Comparison of ENCODE assay signal across 11 cellular contexts in genomic region chr19:13887529-13887928, GRCh38. TPM values are rescaled to one million over a fixed set of nuclear protein-coding genes. Genes with fewer than 3 reads are reported as not detected.
DNase-seq lines count a peak whose midpoint lies in the region; ATAC-seq and TF ChIP-seq lines count a peak whose summit lies in the region.
"Had no signal": no experiment of that assay in that cellular context is flagged by ENCODE, and none has a peak within 500 bp of the region (broad histone marks: within the 10 kb centered on the region; RNA-seq: fewer than 3 reads in every experiment).

No MANE protein-coding gene starts in this region.

- H3K9me2 ChIP-seq in Karpas-422 (replicated peaks; ENCODE audit: insufficient read depth, low read length): no peaks in the 10 kb centered on the region
- no peaks in the 10 kb centered on the region for H3K9me2 ChIP-seq in SK-N-SH

- no peaks in the 10 kb centered on the region for H3K36me3 Mint-ChIP-seq in WTC11
- no peaks in the 10 kb centered on the region for H3K36me3 Mint-ChIP-seq in stimulated activated naive B cell treated with anti-CD40 and anti-IgM and Interleukin-4, amounts not matched to agents 10 μg/mL and 1 μg/mL and 100 μg/mL, for 72 hours

- no peak overlapping the region for H3K27ac ChIP-seq in Karpas-422 (ENCODE audit: low read length)
- peak overlapping the region; percentile 72 to 97 for H3K27ac ChIP-seq in breast epithelium
- H3K27ac ChIP-seq in osteoblast (ENCODE audit: low read depth, low read length): no peak overlapping the region
- no peak overlapping the region for H3K27ac ChIP-seq in SK-N-SH (ENCODE audit: low read depth in 2 of 2, low read length in 1 of 2)

- H2AFZ ChIP-seq in Karpas-422 (ENCODE audit: low read length) (no peak overlapping the region), osteoblast (ENCODE audit: low read length) (peak overlapping the region; percentile 46), SK-N-SH (ENCODE audit: low read depth) (no peak overlapping the region)
- H2AFZ ChIP-seq: GM23338 had no signal

- H3K4me1 Mint-ChIP-seq in WTC11: 0 out of 2 replicates have a peak, but pooled peaks cover 4% of the 10 kb centered on the region
- H3K4me1 Mint-ChIP-seq in stimulated activated naive B cell treated with anti-CD40 and anti-IgM and Interleukin-4, amounts not matched to agents 10 μg/mL and 1 μg/mL and 100 μg/mL, for 72 hours: peaks cover 5 to 7% of the 10 kb centered on the region in 2 donors

- H3K4me1 ChIP-seq in Karpas-422 (ENCODE audit: low read length) (peaks cover 7% of the 10 kb centered on the region), breast epithelium (peaks cover 3 to 20% of the 10 kb centered on the region in 2 donors), osteoblast (ENCODE audit: insufficient read depth, low read length) (peaks cover 7% of the 10 kb centered on the region), SK-N-SH (ENCODE audit: control insufficient read depth in 1 of 2, insufficient read depth in 2 of 2, low read depth in 1 of 2, low read length in 1 of 2) (peaks cover 0 to 5% of the 10 kb centered on the region in 2 experiments; a peak in 1 of 4 replicates)

- H3K4me3 Mint-ChIP-seq in WTC11: no peak overlapping the region
- no peak overlapping the region for H3K4me3 Mint-ChIP-seq in stimulated activated naive B cell treated with anti-CD40 and anti-IgM and Interleukin-4, amounts not matched to agents 10 μg/mL and 1 μg/mL and 100 μg/mL, for 72 hours
- H3K4me3 Mint-ChIP-seq: GM23338, nephron had no signal

- no peaks in the 10 kb centered on the region for H3F3A ChIP-seq in SK-N-SH (replicated peaks; ENCODE audit: insufficient read depth)

- TF ChIP-seq POLR2A in breast epithelium (IDR thresholded peaks at IDR 0.05): no peak

- no peaks in the 10 kb centered on the region for H3K27me3 Mint-ChIP-seq in WTC11 (ENCODE audit: low read depth)
- peaks cover 0 to 5% of the 10 kb centered on the region in 2 donors for H3K27me3 Mint-ChIP-seq in stimulated activated naive B cell treated with anti-CD40 and anti-IgM and Interleukin-4, amounts not matched to agents 10 μg/mL and 1 μg/mL and 100 μg/mL, for 72 hours

- CTCF ChIA-PET in WTC11 (lab: Charles Lee): interaction anchor here (0.7 to 2.6 kb wide), 4 partner anchors 11 to 476 kb away, joined by 3 to 12 read pairs (median 4); partner anchors contain the start of gene DCAF15
- CTCF ChIA-PET in SK-N-SH (lab: Yijun Ruan, JAX): interaction anchor here (1.0 to 2.4 kb wide), 3 partner anchors 143 to 186 kb away, joined by 3 to 9 read pairs (median 4); no protein-coding TSS in a partner anchor

- WGBS in SK-N-SH (ENCODE audit: low lambda C conversion rate): 84% methylated on average over 5 of the region's 5 CpGs

- no peak for TF ChIP-seq RAD21 in SK-N-SH (IDR thresholded peaks at IDR 0.05; ENCODE audit: low read length)

- H3K36me3 ChIP-seq in Karpas-422 (ENCODE audit: insufficient read depth, low read length) (no peaks in the 10 kb centered on the region), breast epithelium (no peaks in the 10 kb centered on the region), osteoblast (ENCODE audit: insufficient read depth, low read length) (no peaks in the 10 kb centered on the region), SK-N-SH (replicated peaks in 1 of 2; ENCODE audit: control insufficient read depth in 1 of 2, insufficient read depth in 2 of 2, low read length in 1 of 2) (no peaks in the 10 kb centered on the region)

- peak; percentile 51 for DNase-seq in Karpas-422
- DNase-seq in breast epithelium (ENCODE audit: low spot score in 2 of 2): no peak
- DNase-seq in osteoblast (ENCODE audit: insufficient read length, low spot score, missing footprints): peak; percentile 93
- no peak for DNase-seq in WTC11 (ENCODE audit: low spot score)
- DNase-seq in SK-N-SH: no peak
- DNase-seq in stimulated activated naive B cell treated with anti-CD40 and anti-IgM and Interleukin-4, amounts not matched to agents 10 μg/mL and 1 μg/mL and 100 μg/mL, for 72 hours: no peak
- DNase-seq: cortex of kidney, DMS79, MM.1S had no signal

- H4K20me1 ChIP-seq in Karpas-422 (ENCODE audit: insufficient read depth, low read depth, low read length) (no peaks in the 10 kb centered on the region), osteoblast (ENCODE audit: insufficient read depth, low read length) (no peaks in the 10 kb centered on the region), SK-N-SH (ENCODE audit: insufficient read depth) (no peaks in the 10 kb centered on the region)

- H3K4me3 ChIP-seq in Karpas-422 (ENCODE audit: low read length): no peak overlapping the region
- no peak overlapping the region for H3K4me3 ChIP-seq in breast epithelium
- no peak overlapping the region for H3K4me3 ChIP-seq in osteoblast (ENCODE audit: insufficient read depth, low read length)
- no peak overlapping the region for H3K4me3 ChIP-seq in SK-N-SH (ENCODE audit: low read depth in 2 of 2, low read length in 1 of 2)
- H3K4me3 ChIP-seq: GM23338 had no signal

- no peak for TF ChIP-seq EP300 in SK-N-SH (IDR thresholded peaks at IDR 0.05; ENCODE audit: borderline replicate concordance in 1 of 2, low read depth in 1 of 2, low read length in 1 of 2)

- no peak overlapping the region for H3K9ac ChIP-seq in Karpas-422 (ENCODE audit: low read length)
- no peak overlapping the region for H3K9ac ChIP-seq in SK-N-SH

- H3K27me3 ChIP-seq in Karpas-422 (ENCODE audit: low read length) (no peaks in the 10 kb centered on the region), breast epithelium (no peaks in the 10 kb centered on the region), osteoblast (ENCODE audit: insufficient read depth, low read length) (no peaks in the 10 kb centered on the region), SK-N-SH (ENCODE audit: insufficient read depth) (no peaks in the 10 kb centered on the region)

- no peak overlapping the region for H3K4me2 ChIP-seq in Karpas-422 (ENCODE audit: low read depth, low read length, poor library complexity, severe bottlenecking)
- peak overlapping the region; percentile 39 for H3K4me2 ChIP-seq in osteoblast (ENCODE audit: insufficient read depth, low read length)
- H3K4me2 ChIP-seq in SK-N-SH: no peak overlapping the region
- H3K4me2 ChIP-seq: GM23338 had no signal

- H3K9me3 ChIP-seq in Karpas-422 (ENCODE audit: low read length): no peaks in the 10 kb centered on the region
- H3K9me3 ChIP-seq in breast epithelium: no peaks in the 10 kb centered on the region
- H3K9me3 ChIP-seq in osteoblast (ENCODE audit: low read depth, low read length): no peaks in the 10 kb centered on the region
- H3K9me3 ChIP-seq in SK-N-SH: no peaks in the 10 kb centered on the region

- H3K9me3 Mint-ChIP-seq in WTC11: no peaks in the 10 kb centered on the region
- no peaks in the 10 kb centered on the region for H3K9me3 Mint-ChIP-seq in stimulated activated naive B cell treated with anti-CD40 and anti-IgM and Interleukin-4, amounts not matched to agents 10 μg/mL and 1 μg/mL and 100 μg/mL, for 72 hours
- H3K9me3 Mint-ChIP-seq: GM23338, nephron had no signal

- H3K27ac Mint-ChIP-seq in WTC11: no peak overlapping the region
- no peak overlapping the region for H3K27ac Mint-ChIP-seq in stimulated activated naive B cell treated with anti-CD40 and anti-IgM and Interleukin-4, amounts not matched to agents 10 μg/mL and 1 μg/mL and 100 μg/mL, for 72 hours
- H3K27ac Mint-ChIP-seq: GM23338, nephron had no signal

- no peak for TF ChIP-seq CTCF in breast epithelium (IDR thresholded peaks at IDR 0.05)
- no peak for TF ChIP-seq CTCF in osteoblast (IDR thresholded peaks at IDR 0.05; ENCODE audit: extremely low read depth, low read depth, low read length)
- no peak for TF ChIP-seq CTCF in WTC11 (IDR thresholded peaks at IDR 0.05)
- no peak for TF ChIP-seq CTCF in SK-N-SH (IDR thresholded peaks at IDR 0.05)

- no peak for ATAC-seq in WTC11
- ATAC-seq in stimulated activated naive B cell treated with anti-CD40 and anti-IgM and Interleukin-4, amounts not matched to agents 10 μg/mL and 1 μg/mL and 100 μg/mL, for 72 hours (replicated peaks): no peak
- ATAC-seq: GM23338 had no signal

- intact Hi-C loops in breast epithelium (cut with DNase I; ENCODE audit: low total_unique reads): loop anchor here (10.0 kb wide), 1 partner anchor 187 kb away; the partner anchor contains the start of gene MISP3

- POLR2A ChIA-PET in WTC11 (lab: Charles Lee) (no interaction called here), SK-N-SH (lab: Yijun Ruan, JAX) (no interaction called here)

- H3K79me2 ChIP-seq in Karpas-422 (ENCODE audit: low read length) (no peaks in the 10 kb centered on the region), osteoblast (ENCODE audit: insufficient read depth, low read length) (no peaks in the 10 kb centered on the region), SK-N-SH (ENCODE audit: insufficient read depth) (no peaks in the 10 kb centered on the region)

TF ChIP-seq in WTC11, 78 proteins besides CTCF, POLR2A, EP300 and RAD21 (continues in another document):
- no peak for TF ChIP-seq SP1 (CRISPR knock-in tag; conservative IDR thresholded peaks at IDR 0.05)

RNA-seq across cellular contexts. Expression of gene NANOS3, which starts 10.6 kb away (rescaled TPM):
- not detected in 2 replicates for total RNA-seq in Karpas-422 (2014; rRNA removed; shearing (Covaris generic); ENCODE audit: low replicate concordance)
- total RNA-seq in breast epithelium (not detected), osteoblast (0.59 TPM in 1 of 2 replicates, not detected in the other), WTC11 (2021) (0.66 to 1.1 TPM (median 0.71 TPM) in 3 replicates)
- polyA plus RNA-seq in SK-N-SH (2012; rRNA removed): 0.53 and 0.57 TPM in 2 replicates
- 0.63 and 0.71 TPM in 2 replicates for polyA plus RNA-seq in SK-N-SH (2012; cell fraction: cytosol; rRNA removed)
- polyA plus RNA-seq in SK-N-SH (2012; cell fraction: nucleus; rRNA removed): 1.7 and 4.4 TPM in 2 replicates
- total RNA-seq: GM23338 had no signal
- polyA plus RNA-seq: GM23338 had no signal

RNA-seq across cellular contexts. Expression of gene BRME1, which starts 18.4 kb away (rescaled TPM):
- total RNA-seq in Karpas-422 (2014; rRNA removed; shearing (Covaris generic); ENCODE audit: low replicate concordance): 0.47 TPM in 1 of 2 replicates, not detected in the other
- total RNA-seq in breast epithelium (1 to 10 TPM; 1.3 to 6.3 (median 1.6) TPM), osteoblast (0.59 and 0.72 TPM in 2 replicates), WTC11 (2021) (5.0 to 7.2 TPM (median 6.4 TPM) in 3 replicates)
- 1.5 and 1.8 TPM in 2 replicates for polyA plus RNA-seq in SK-N-SH (2012; rRNA removed)
- 0.51 and 0.89 TPM in 2 replicates for polyA plus RNA-seq in SK-N-SH (2012; cell fraction: cytosol; rRNA removed)
- polyA plus RNA-seq in SK-N-SH (2012; cell fraction: nucleus; rRNA removed): 5.1 and 5.3 TPM in 2 replicates

RNA-seq across cellular contexts. Expression of gene CC2D1A, which starts 18.5 kb away (rescaled TPM):
- 9.9 and 28.6 TPM in 2 replicates for total RNA-seq in Karpas-422 (2014; rRNA removed; shearing (Covaris generic); ENCODE audit: low replicate concordance)
- 10 to 100 TPM; 16.6 to 50.1 (median 43.6) TPM for total RNA-seq in breast epithelium
- total RNA-seq in osteoblast: 19.2 and 22.4 TPM in 2 replicates
- 36.6 to 44.2 TPM (median 42.2 TPM) in 3 replicates for total RNA-seq in WTC11 (2021)
- polyA plus RNA-seq in SK-N-SH (2012; rRNA removed): 18.7 and 24.2 TPM in 2 replicates
- 8.1 and 13.2 TPM in 2 replicates for polyA plus RNA-seq in SK-N-SH (2012; cell fraction: cytosol; rRNA removed)
- 97.6 and 109 TPM in 2 replicates for polyA plus RNA-seq in SK-N-SH (2012; cell fraction: nucleus; rRNA removed)

RNA-seq across cellular contexts. Expression of gene PODNL1, which starts 50.7 kb away (rescaled TPM):
- not detected in 2 replicates for total RNA-seq in Karpas-422 (2014; rRNA removed; shearing (Covaris generic); ENCODE audit: low replicate concordance)
- total RNA-seq in breast epithelium (1 to 10 TPM in 2 of 3 donors, under 1 TPM in 1; 0.80 to 8.8 (median 2.3) TPM), osteoblast (4.0 and 6.5 TPM in 2 replicates), WTC11 (2021) (1.1 to 1.4 TPM (median 1.4 TPM) in 3 replicates)
- 4.2 and 7.5 TPM in 2 replicates for polyA plus RNA-seq in SK-N-SH (2012; rRNA removed)
- polyA plus RNA-seq in SK-N-SH (2012; cell fraction: cytosol; rRNA removed): 5.1 and 7.2 TPM in 2 replicates
- polyA plus RNA-seq in SK-N-SH (2012; cell fraction: nucleus; rRNA removed): 11.8 and 14.5 TPM in 2 replicates
- polyA plus RNA-seq: GM23338 had no signal

Comparison
In these comparisons a context has a peak if more than half of its experiments do, and no peak if none do; other contexts are left out.
1. DNase-seq: peak in Karpas-422 (single experiment) and osteoblast (single experiment); none in breast epithelium (0 of 2), WTC11 (single experiment), SK-N-SH (single experiment) and stimulated activated naive B cell treated with anti-CD40 and anti-IgM and Interleukin-4, amounts not matched to agents 10 μg/mL and 1 μg/mL and 100 μg/mL, for 72 hours (single experiment).
2. H3K27ac ChIP-seq: peak in breast epithelium (2 of 2); none in Karpas-422 (single experiment), osteoblast (single experiment) and SK-N-SH (0 of 2).